In genomic region chr20:32208499-32209154, GRCh38 we compare ENCODE assay signal across 9 cellular contexts. TPM values are rescaled to one million over a fixed set of nuclear protein-coding genes. Genes with fewer than 3 reads are reported as not detected.
DNase-seq lines count a peak whose midpoint lies in the region; ATAC-seq and TF ChIP-seq lines count a peak whose summit lies in the region.
"Had no signal": no experiment of that assay in that cellular context is flagged by ENCODE, and none has a peak within 500 bp of the region (broad histone marks: within the 10 kb centered on the region; RNA-seq: fewer than 3 reads in every experiment).

No MANE protein-coding gene starts in this region.

- H3K27me3 ChIP-seq in hepatocyte: no peaks in the 10 kb centered on the region

- peaks cover 95% of the 10 kb centered on the region for H3K36me3 Mint-ChIP-seq in stimulated activated effector memory CD8-positive, alpha-beta T cell treated with anti-CD3 and anti-CD28 coated beads, Interleukin-12 subunit alpha, Interleukin-12 subunit beta, amount 100 ng/mL, for 72 hours

- H3K4me1 ChIP-seq in hepatocyte (ENCODE audit: insufficient read depth): peaks cover 65% of the 10 kb centered on the region

- DNase-seq in NCI-H748 (lab: John Stamatoyannopoulos, UW; ENCODE audit: unreplicated experiment) (peak; percentile 11), NCI-H748 treated with DMSO at 0.1 percent for 48 hours (lab: John Stamatoyannopoulos, UW) (no peak), hepatocyte (ENCODE audit: low spot score) (no peak), NCI-H2029 treated with DMSO at 0.1 percent for 48 hours (lab: John Stamatoyannopoulos, UW) (no peak)
- no peak for DNase-seq in stimulated activated effector memory CD8-positive, alpha-beta T cell treated with anti-CD3 and anti-CD28 coated beads, Interleukin-12 subunit alpha, Interleukin-12 subunit beta, amount 100 ng/mL, for 72 hours (ENCODE audit: low spot score in 2 of 2)
- DNase-seq in stimulated activated CD4-positive, alpha-beta T cell treated with anti-CD3 and anti-CD28 coated beads, Interleukin-4, amount 100 ng/mL, for 1 hour: no peak
- DNase-seq: ACHN had no signal

- 79% methylated on average over 13 of the region's 13 CpGs for WGBS in hepatocyte (ENCODE audit: low lambda C conversion rate, missing lambda C conversion rate)

- peak overlapping the region; percentile 99 for H3K4me3 Mint-ChIP-seq in stimulated activated effector memory CD8-positive, alpha-beta T cell treated with anti-CD3 and anti-CD28 coated beads, Interleukin-12 subunit alpha, Interleukin-12 subunit beta, amount 100 ng/mL, for 72 hours

- H4K20me1 ChIP-seq in hepatocyte (ENCODE audit: insufficient read depth, poor library complexity, severe bottlenecking): peaks cover under 1% of the 10 kb centered on the region

- H3K4me2 ChIP-seq in hepatocyte: peak overlapping the region; percentile 87

- H3K9me3 Mint-ChIP-seq in stimulated activated effector memory CD8-positive, alpha-beta T cell treated with anti-CD3 and anti-CD28 coated beads, Interleukin-12 subunit alpha, Interleukin-12 subunit beta, amount 100 ng/mL, for 72 hours: no peaks in the 10 kb centered on the region

- no peaks in the 10 kb centered on the region for H3K36me3 ChIP-seq in hepatocyte (replicated peaks; ENCODE audit: insufficient read depth, low read depth)

- H3K27ac Mint-ChIP-seq in stimulated activated effector memory CD8-positive, alpha-beta T cell treated with anti-CD3 and anti-CD28 coated beads, Interleukin-12 subunit alpha, Interleukin-12 subunit beta, amount 100 ng/mL, for 72 hours: peak overlapping the region; percentile 99

- peak overlapping the region; percentile 96 for H3K27ac ChIP-seq in hepatocyte

- H2AFZ ChIP-seq in hepatocyte: peak overlapping the region; percentile 95

- H3K9me2 ChIP-seq in hepatocyte (replicated peaks; ENCODE audit: insufficient read depth): no peaks in the 10 kb centered on the region

- H3K79me2 ChIP-seq in hepatocyte: peaks cover 85% of the 10 kb centered on the region

- ATAC-seq in stimulated activated effector memory CD8-positive, alpha-beta T cell treated with anti-CD3 and anti-CD28 coated beads, Interleukin-12 subunit alpha, Interleukin-12 subunit beta, amount 100 ng/mL, for 72 hours: no peak
- ATAC-seq in GM19324 (IDR thresholded peaks at IDR 0.05; ENCODE audit: low FRiP score, unreplicated experiment): no peak

- no peak for TF ChIP-seq CTCF in WI38 (IDR thresholded peaks at IDR 0.05; ENCODE audit: low read depth, low read length)
- TF ChIP-seq CTCF in hepatocyte (IDR thresholded peaks at IDR 0.05; ENCODE audit: poor library complexity): no peak

- no peaks in the 10 kb centered on the region for H3K9me3 ChIP-seq in hepatocyte (ENCODE audit: low read depth)

- H3K4me1 Mint-ChIP-seq in stimulated activated effector memory CD8-positive, alpha-beta T cell treated with anti-CD3 and anti-CD28 coated beads, Interleukin-12 subunit alpha, Interleukin-12 subunit beta, amount 100 ng/mL, for 72 hours: peaks cover 72% of the 10 kb centered on the region

- H3K4me3 ChIP-seq in WI38 (ENCODE audit: low read depth, low read length) (peak overlapping the region; percentile 100), hepatocyte (peak overlapping the region; percentile 98)

RNA-seq across cellular contexts. Expression of gene POFUT1, which starts 0.9 kb away (rescaled TPM):
- 81.4 and 87.3 TPM in 2 replicates for total RNA-seq in hepatocyte
- polyA plus RNA-seq in hepatocyte: 39.4 and 42.0 TPM in 2 replicates

RNA-seq across cellular contexts. Expression of gene PLAGL2, which starts 1.1 kb away (rescaled TPM):
- 41.1 and 44.6 TPM in 2 replicates for total RNA-seq in hepatocyte
- 31.7 and 39.7 TPM in 2 replicates for polyA plus RNA-seq in hepatocyte
